1 cellular context compared by ENCODE assay signal in the genomic region with DNA sequence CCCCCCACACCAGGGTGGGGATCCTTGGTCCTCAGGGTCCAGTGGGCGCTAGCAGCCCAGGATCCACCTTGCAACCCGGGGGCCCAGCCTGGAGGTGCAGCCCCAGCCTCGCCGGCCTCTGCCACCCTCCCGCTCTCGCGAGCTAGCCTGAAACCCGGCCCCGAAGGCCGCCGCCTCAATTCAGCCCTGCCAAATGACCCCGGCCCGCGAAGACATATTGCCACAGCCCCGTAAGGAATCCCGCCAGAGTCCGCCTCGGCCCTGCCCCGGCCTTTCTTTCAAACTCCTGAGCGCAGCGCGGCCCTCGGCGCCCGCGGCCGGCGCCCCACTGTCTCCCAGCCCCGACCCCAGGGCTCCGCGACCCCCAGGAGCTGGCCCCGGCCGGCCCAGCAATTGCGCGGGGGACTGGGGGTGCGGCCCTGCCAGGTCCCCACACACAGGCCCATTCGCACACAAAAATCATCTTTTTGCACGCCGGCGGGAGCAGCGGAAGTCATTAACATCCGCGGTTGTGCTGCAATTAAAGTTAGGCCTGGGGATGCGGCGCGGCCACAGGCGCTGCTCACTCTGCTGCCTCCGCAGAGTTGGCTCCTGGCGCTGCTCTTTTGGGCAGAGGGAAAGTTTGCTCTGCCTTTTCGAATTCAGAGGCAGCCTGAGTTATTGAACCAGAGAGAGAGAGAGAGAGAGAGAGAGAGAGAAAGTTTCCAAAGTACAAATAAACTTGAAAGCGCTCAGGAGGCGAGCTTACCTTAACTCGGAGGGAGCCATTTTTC.
TF ChIP-seq lines count a peak whose summit lies in the region.

No MANE protein-coding gene starts in this region.

TF ChIP-seq in HEK293, 187 proteins besides CTCF, POLR2A, EP300 and RAD21 (continued from another document):
- TF ChIP-seq, protein P1, sequence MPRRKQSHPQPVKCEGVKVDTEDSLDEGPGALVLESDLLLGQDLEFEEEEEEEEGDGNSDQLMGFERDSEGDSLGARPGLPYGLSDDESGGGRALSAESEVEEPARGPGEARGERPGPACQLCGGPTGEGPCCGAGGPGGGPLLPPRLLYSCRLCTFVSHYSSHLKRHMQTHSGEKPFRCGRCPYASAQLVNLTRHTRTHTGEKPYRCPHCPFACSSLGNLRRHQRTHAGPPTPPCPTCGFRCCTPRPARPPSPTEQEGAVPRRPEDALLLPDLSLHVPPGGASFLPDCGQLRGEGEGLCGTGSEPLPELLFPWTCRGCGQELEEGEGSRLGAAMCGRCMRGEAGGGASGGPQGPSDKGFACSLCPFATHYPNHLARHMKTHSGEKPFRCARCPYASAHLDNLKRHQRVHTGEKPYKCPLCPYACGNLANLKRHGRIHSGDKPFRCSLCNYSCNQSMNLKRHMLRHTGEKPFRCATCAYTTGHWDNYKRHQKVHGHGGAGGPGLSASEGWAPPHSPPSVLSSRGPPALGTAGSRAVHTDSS (tag by site-specific recombination; IDR thresholded peaks at IDR 0.05), result no peak
- TF ChIP-seq, protein P2, sequence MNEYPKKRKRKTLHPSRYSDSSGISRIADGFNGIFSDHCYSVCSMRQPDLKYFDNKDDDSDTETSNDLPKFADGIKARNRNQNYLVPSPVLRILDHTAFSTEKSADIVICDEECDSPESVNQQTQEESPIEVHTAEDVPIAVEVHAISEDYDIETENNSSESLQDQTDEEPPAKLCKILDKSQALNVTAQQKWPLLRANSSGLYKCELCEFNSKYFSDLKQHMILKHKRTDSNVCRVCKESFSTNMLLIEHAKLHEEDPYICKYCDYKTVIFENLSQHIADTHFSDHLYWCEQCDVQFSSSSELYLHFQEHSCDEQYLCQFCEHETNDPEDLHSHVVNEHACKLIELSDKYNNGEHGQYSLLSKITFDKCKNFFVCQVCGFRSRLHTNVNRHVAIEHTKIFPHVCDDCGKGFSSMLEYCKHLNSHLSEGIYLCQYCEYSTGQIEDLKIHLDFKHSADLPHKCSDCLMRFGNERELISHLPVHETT (tag by site-specific recombination; IDR thresholded peaks at IDR 0.05), result no peak
- TF ChIP-seq KLF10 (tag by site-specific recombination; IDR thresholded peaks at IDR 0.05) (no peak), ZNF404 (tag by site-specific recombination; IDR thresholded peaks at IDR 0.05) (no peak), ZBTB20 (tag by site-specific recombination; IDR thresholded peaks at IDR 0.05) (0 out of 2 replicates have a peak, but pooled peaks have one; percentile 25), ZNF112 (tag by site-specific recombination; IDR thresholded peaks at IDR 0.05) (no peak), SCRT2 (tag by site-specific recombination; IDR thresholded peaks at IDR 0.05) (no peak), ZBTB17 (tag by site-specific recombination; IDR thresholded peaks at IDR 0.05) (peak; percentile 56; the same call in 1 of the 2 replicates), ZNF302 (tag by site-specific recombination; IDR thresholded peaks at IDR 0.05; ENCODE audit: low read depth) (no peak), ZNF626 (tag by site-specific recombination; IDR thresholded peaks at IDR 0.05) (no peak), ZNF16 (tag by site-specific recombination; IDR thresholded peaks at IDR 0.05; ENCODE audit: low read depth) (no peak), MZF1 (tag by site-specific recombination; IDR thresholded peaks at IDR 0.05; ENCODE audit: borderline replicate concordance) (no peak), ZNF530 (tag by site-specific recombination; IDR thresholded peaks at IDR 0.05; ENCODE audit: low read depth) (no peak), ZNF548 (tag by site-specific recombination; IDR thresholded peaks at IDR 0.05) (no peak), SALL2 (tag by site-specific recombination; IDR thresholded peaks at IDR 0.05; ENCODE audit: borderline replicate concordance) (no peak), ZNF555 (tag by site-specific recombination; conservative IDR thresholded peaks at IDR 0.05) (no peak), OVOL3 (tag by site-specific recombination; IDR thresholded peaks at IDR 0.05) (no peak), ZNF366 (tag by site-specific recombination; conservative IDR thresholded peaks at IDR 0.05) (peak; percentile 66), GLIS2 (tag by site-specific recombination; IDR thresholded peaks at IDR 0.05) (peak; percentile 70), ZNF311 (tag by site-specific recombination; IDR thresholded peaks at IDR 0.05; ENCODE audit: borderline replicate concordance) (no peak), ZNF501 (tag by site-specific recombination; IDR thresholded peaks at IDR 0.05) (no peak; the same call in 1 of the 2 replicates), HOXC10 (CRISPR knock-in tag; IDR thresholded peaks at IDR 0.05) (no peak)
- TF ChIP-seq, protein P3, sequence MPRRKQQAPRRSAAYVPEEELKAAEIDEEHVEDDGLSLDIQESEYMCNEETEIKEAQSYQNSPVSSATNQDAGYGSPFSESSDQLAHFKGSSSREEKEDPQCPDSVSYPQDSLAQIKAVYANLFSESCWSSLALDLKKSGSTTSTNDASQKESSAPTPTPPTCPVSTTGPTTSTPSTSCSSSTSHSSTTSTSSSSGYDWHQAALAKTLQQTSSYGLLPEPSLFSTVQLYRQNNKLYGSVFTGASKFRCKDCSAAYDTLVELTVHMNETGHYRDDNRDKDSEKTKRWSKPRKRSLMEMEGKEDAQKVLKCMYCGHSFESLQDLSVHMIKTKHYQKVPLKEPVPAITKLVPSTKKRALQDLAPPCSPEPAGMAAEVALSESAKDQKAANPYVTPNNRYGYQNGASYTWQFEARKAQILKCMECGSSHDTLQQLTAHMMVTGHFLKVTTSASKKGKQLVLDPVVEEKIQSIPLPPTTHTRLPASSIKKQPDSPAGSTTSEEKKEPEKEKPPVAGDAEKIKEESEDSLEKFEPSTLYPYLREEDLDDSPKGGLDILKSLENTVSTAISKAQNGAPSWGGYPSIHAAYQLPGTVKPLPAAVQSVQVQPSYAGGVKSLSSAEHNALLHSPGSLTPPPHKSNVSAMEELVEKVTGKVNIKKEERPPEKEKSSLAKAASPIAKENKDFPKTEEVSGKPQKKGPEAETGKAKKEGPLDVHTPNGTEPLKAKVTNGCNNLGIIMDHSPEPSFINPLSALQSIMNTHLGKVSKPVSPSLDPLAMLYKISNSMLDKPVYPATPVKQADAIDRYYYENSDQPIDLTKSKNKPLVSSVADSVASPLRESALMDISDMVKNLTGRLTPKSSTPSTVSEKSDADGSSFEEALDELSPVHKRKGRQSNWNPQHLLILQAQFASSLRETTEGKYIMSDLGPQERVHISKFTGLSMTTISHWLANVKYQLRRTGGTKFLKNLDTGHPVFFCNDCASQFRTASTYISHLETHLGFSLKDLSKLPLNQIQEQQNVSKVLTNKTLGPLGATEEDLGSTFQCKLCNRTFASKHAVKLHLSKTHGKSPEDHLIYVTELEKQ (tag by site-specific recombination; IDR thresholded peaks at IDR 0.05; ENCODE audit: borderline replicate concordance), result no peak
- TF ChIP-seq, protein P4, sequence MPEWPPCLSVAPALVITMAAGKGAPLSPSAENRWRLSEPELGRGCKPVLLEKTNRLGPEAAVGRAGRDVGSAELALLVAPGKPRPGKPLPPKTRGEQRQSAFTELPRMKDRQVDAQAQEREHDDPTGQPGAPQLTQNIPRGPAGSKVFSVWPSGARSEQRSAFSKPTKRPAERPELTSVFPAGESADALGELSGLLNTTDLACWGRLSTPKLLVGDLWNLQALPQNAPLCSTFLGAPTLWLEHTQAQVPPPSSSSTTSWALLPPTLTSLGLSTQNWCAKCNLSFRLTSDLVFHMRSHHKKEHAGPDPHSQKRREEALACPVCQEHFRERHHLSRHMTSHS (tag by site-specific recombination; IDR thresholded peaks at IDR 0.05), result no peak
- TF ChIP-seq, protein P5, sequence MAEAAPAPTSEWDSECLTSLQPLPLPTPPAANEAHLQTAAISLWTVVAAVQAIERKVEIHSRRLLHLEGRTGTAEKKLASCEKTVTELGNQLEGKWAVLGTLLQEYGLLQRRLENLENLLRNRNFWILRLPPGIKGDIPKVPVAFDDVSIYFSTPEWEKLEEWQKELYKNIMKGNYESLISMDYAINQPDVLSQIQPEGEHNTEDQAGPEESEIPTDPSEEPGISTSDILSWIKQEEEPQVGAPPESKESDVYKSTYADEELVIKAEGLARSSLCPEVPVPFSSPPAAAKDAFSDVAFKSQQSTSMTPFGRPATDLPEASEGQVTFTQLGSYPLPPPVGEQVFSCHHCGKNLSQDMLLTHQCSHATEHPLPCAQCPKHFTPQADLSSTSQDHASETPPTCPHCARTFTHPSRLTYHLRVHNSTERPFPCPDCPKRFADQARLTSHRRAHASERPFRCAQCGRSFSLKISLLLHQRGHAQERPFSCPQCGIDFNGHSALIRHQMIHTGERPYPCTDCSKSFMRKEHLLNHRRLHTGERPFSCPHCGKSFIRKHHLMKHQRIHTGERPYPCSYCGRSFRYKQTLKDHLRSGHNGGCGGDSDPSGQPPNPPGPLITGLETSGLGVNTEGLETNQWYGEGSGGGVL (tag by site-specific recombination; IDR thresholded peaks at IDR 0.05), result no peak
- TF ChIP-seq, protein P6, sequence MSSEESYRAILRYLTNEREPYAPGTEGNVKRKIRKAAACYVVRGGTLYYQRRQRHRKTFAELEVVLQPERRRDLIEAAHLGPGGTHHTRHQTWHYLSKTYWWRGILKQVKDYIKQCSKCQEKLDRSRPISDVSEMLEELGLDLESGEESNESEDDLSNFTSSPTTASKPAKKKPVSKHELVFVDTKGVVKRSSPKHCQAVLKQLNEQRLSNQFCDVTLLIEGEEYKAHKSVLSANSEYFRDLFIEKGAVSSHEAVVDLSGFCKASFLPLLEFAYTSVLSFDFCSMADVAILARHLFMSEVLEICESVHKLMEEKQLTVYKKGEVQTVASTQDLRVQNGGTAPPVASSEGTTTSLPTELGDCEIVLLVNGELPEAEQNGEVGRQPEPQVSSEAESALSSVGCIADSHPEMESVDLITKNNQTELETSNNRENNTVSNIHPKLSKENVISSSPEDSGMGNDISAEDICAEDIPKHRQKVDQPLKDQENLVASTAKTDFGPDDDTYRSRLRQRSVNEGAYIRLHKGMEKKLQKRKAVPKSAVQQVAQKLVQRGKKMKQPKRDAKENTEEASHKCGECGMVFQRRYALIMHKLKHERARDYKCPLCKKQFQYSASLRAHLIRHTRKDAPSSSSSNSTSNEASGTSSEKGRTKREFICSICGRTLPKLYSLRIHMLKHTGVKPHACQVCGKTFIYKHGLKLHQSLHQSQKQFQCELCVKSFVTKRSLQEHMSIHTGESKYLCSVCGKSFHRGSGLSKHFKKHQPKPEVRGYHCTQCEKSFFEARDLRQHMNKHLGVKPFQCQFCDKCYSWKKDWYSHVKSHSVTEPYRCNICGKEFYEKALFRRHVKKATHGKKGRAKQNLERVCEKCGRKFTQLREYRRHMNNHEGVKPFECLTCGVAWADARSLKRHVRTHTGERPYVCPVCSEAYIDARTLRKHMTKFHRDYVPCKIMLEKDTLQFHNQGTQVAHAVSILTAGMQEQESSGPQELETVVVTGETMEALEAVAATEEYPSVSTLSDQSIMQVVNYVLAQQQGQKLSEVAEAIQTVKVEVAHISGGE (tag by site-specific recombination; conservative IDR thresholded peaks at IDR 0.05; ENCODE audit: low read depth), result no peak
- TF ChIP-seq, protein P7, sequence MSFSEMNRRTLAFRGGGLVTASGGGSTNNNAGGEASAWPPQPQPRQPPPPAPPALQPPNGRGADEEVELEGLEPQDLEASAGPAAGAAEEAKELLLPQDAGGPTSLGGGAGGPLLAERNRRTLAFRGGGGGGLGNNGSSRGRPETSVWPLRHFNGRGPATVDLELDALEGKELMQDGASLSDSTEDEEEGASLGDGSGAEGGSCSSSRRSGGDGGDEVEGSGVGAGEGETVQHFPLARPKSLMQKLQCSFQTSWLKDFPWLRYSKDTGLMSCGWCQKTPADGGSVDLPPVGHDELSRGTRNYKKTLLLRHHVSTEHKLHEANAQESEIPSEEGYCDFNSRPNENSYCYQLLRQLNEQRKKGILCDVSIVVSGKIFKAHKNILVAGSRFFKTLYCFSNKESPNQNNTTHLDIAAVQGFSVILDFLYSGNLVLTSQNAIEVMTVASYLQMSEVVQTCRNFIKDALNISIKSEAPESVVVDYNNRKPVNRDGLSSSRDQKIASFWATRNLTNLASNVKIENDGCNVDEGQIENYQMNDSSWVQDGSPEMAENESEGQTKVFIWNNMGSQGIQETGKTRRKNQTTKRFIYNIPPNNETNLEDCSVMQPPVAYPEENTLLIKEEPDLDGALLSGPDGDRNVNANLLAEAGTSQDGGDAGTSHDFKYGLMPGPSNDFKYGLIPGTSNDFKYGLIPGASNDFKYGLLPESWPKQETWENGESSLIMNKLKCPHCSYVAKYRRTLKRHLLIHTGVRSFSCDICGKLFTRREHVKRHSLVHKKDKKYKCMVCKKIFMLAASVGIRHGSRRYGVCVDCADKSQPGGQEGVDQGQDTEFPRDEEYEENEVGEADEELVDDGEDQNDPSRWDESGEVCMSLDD (tag by site-specific recombination; IDR thresholded peaks at IDR 0.05), result no peak; the same call in 1 of the 2 replicates
